ENCODE assay signal across 9 cellular contexts in genomic region chr22:35589071-35589735, GRCh38. TPM values are rescaled to one million over a fixed set of nuclear protein-coding genes. Genes with fewer than 3 reads are reported as not detected.
DNase-seq lines count a peak whose midpoint lies in the region; ATAC-seq, FAIRE-seq and TF ChIP-seq lines count a peak whose summit lies in the region.
"Had no signal": no experiment of that assay in that cellular context is flagged by ENCODE, and none has a peak within 500 bp of the region (broad histone marks: within the 10 kb centered on the region; RNA-seq: fewer than 3 reads in every experiment).

No MANE protein-coding gene starts in this region.

- FAIRE-seq in A549 (lab: Jason Lieb, UNC): no peak
- peak; percentile 96 for FAIRE-seq in keratinocyte (lab: Jason Lieb, UNC)

- no peak for TF ChIP-seq POLR2A in A549 (IDR thresholded peaks at IDR 0.05; ENCODE audit: low read length)
- no peak for TF ChIP-seq POLR2A in suprapubic skin (IDR thresholded peaks at IDR 0.05)

- H3K27ac ChIP-seq in A549 (peak overlapping the region; percentile 97 to 99), keratinocyte (ENCODE audit: control insufficient read depth, insufficient read depth, low read length) (peak overlapping the region; percentile 51), suprapubic skin (no peak overlapping the region)

- POLR2A ChIA-PET in A549 (lab: Yijun Ruan, JAX) (interaction anchor here (0.5 to 1.6 kb wide), 5 partner anchors 33 to 238 kb away, joined by 3 to 4 read pairs (median 4); no protein-coding TSS in a partner anchor), WTC11 (lab: Charles Lee) (no interaction called here)

- H3K9ac ChIP-seq in keratinocyte (ENCODE audit: control insufficient read depth, extremely low read depth, insufficient read depth, low read length): no peak overlapping the region

- DNase-seq in A549 (ENCODE audit: low read depth in 1 of 2, low spot score in 1 of 2) (peak; percentile 87 to 97), HT1080 (ENCODE audit: low read depth) (peak; percentile 90), WTC11 (ENCODE audit: low spot score) (no peak), keratinocyte (ENCODE audit: low read depth, low spot score) (peak; percentile 94), suprapubic skin (ENCODE audit: low spot score in 2 of 2) (no peak), ecto neural progenitor cell (ENCODE audit: low spot score) (no peak)
- DNase-seq: hypothalamus had no signal

- H3K36me3 ChIP-seq in keratinocyte (ENCODE audit: control insufficient read depth in 2 of 2, extremely low read depth in 1 of 2, insufficient read depth in 2 of 2, low read length in 2 of 2) (no peaks in the 10 kb centered on the region), suprapubic skin (no peaks in the 10 kb centered on the region)

- no peak for TF ChIP-seq CTCF in A549 (IDR thresholded peaks at IDR 0.05)
- no peak for TF ChIP-seq CTCF in WTC11 (IDR thresholded peaks at IDR 0.05)
- no peak for TF ChIP-seq CTCF in keratinocyte (optimal IDR thresholded peaks at IDR 0.05 in 1 of 3, IDR thresholded peaks at IDR 0.05 in 1 of 3, conservative IDR thresholded peaks at IDR 0.05 in 1 of 3; ENCODE audit: extremely low read depth in 1 of 3, insufficient read depth in 2 of 3, low read length in 3 of 3)
- no peak for TF ChIP-seq CTCF in suprapubic skin (IDR thresholded peaks at IDR 0.05)

- no peak overlapping the region for H3K4me3 ChIP-seq in A549
- H3K4me3 ChIP-seq in keratinocyte (ENCODE audit: control insufficient read depth in 2 of 3, extremely low read depth in 1 of 3, insufficient read depth in 2 of 3, low read depth in 1 of 3, low read length in 3 of 3): no peak overlapping the region
- no peak overlapping the region for H3K4me3 ChIP-seq in suprapubic skin

- H3K27me3 ChIP-seq in keratinocyte (ENCODE audit: control insufficient read depth, extremely low read depth, insufficient read depth, low read length) (no peaks in the 10 kb centered on the region), suprapubic skin (no peaks in the 10 kb centered on the region)

- dilution Hi-C loops in keratinocyte (cut with MboI; ENCODE audit: extremely low pct_ligation_motif_present, low sequenced_read_pairs): no loop called here

- H3K4me2 ChIP-seq in A549 (peak overlapping the region; percentile 78), keratinocyte (ENCODE audit: control insufficient read depth, extremely low read depth, insufficient read depth, low read depth, low read length) (peak overlapping the region; percentile 49)

- no peaks in the 10 kb centered on the region for H3K9me3 Mint-ChIP-seq in WTC11

- WGBS in A549 (ENCODE audit: missing lambda C conversion rate): 3% methylated on average over 8 of the region's 11 CpGs
- 78% methylated on average over 6 of the region's 11 CpGs for WGBS in suprapubic skin

- H3K9me3 ChIP-seq in A549 (peaks cover 4% of the 10 kb centered on the region; the same call in 1 of the 3 replicates), keratinocyte (ENCODE audit: control insufficient read depth, low read depth, low read length) (no peaks in the 10 kb centered on the region), suprapubic skin (no peaks in the 10 kb centered on the region)

- peak; percentile 82 to 92; a peak in 4 of 5 replicates for TF ChIP-seq EP300 in A549 (IDR thresholded peaks at IDR 0.05)
- TF ChIP-seq EP300 in suprapubic skin (IDR thresholded peaks at IDR 0.05): no peak

- H3K9me1 ChIP-seq in keratinocyte (ENCODE audit: control insufficient read depth, extremely low read depth, insufficient read depth, low read length): no peaks in the 10 kb centered on the region

- CTCF ChIA-PET in A549 (lab: Yijun Ruan, JAX): interaction anchor here (0.8 to 4.4 kb wide), 5 partner anchors 14 to 158 kb away, joined by 3 to 24 read pairs (median 4); no protein-coding TSS in a partner anchor
- CTCF ChIA-PET in WTC11 (lab: Charles Lee): no interaction called here

- H3K4me1 Mint-ChIP-seq in WTC11: peaks cover 14% of the 10 kb centered on the region

- no peaks in the 10 kb centered on the region for H4K20me1 ChIP-seq in keratinocyte (ENCODE audit: control insufficient read depth, extremely low read depth, insufficient read depth, low read length)

- ATAC-seq in A549 (peak; percentile 94 to 95), WTC11 (no peak), GM21529 (IDR thresholded peaks at IDR 0.05; ENCODE audit: unreplicated experiment) (no peak), GM21515 (IDR thresholded peaks at IDR 0.05; ENCODE audit: unreplicated experiment) (no peak)

- H2AFZ ChIP-seq in keratinocyte (ENCODE audit: control insufficient read depth, low read length): no peak overlapping the region

- peak; percentile 19 to 39; a peak in 3 of 5 replicates for TF ChIP-seq RAD21 in A549 (conservative IDR thresholded peaks at IDR 0.05 in 1 of 2, IDR thresholded peaks at IDR 0.05 in 1 of 2)

- H3K79me2 ChIP-seq in keratinocyte (ENCODE audit: control insufficient read depth, insufficient read depth, low read length): no peaks in the 10 kb centered on the region

- H3K4me1 ChIP-seq in A549: peaks cover 67% of the 10 kb centered on the region
- peaks cover 12% of the 10 kb centered on the region for H3K4me1 ChIP-seq in keratinocyte (ENCODE audit: control insufficient read depth, extremely low read depth, insufficient read depth, low read length)
- peaks cover 9% of the 10 kb centered on the region for H3K4me1 ChIP-seq in suprapubic skin

- no peaks in the 10 kb centered on the region for H3K36me3 Mint-ChIP-seq in WTC11

- H3K27ac Mint-ChIP-seq in WTC11: no peak overlapping the region

- H3K27me3 Mint-ChIP-seq in WTC11 (ENCODE audit: low read depth): no peaks in the 10 kb centered on the region

- H3K4me3 Mint-ChIP-seq in WTC11: no peak overlapping the region

TF ChIP-seq in WTC11, 78 proteins besides CTCF, POLR2A, EP300 and RAD21 (continues in another document):
- TF ChIP-seq ZNF423 (CRISPR knock-in tag; IDR thresholded peaks at IDR 0.05): no peak

RNA-seq across cellular contexts. Expression of gene MB, which starts 27.9 kb away (rescaled TPM):
- polyA plus RNA-seq in A549 (2011; rRNA removed): 9.5 and 12.1 TPM in 2 replicates
- 12.3 and 14.1 TPM in 2 replicates for polyA plus RNA-seq in A549 (2012; cell fraction: cytosol; rRNA removed)
- 7.0 and 10.8 TPM in 2 replicates for polyA plus RNA-seq in A549 (2012; cell fraction: nucleus; rRNA removed)
- 6.9 to 9.2 TPM (median 8.5 TPM) in 3 replicates for polyA plus RNA-seq in A549 (2017; fragmentation: RNase III; extraction: RNeasy Plus Mini Kit Qiagen cat#74134 plus additional on column Dnase treatment)
- 2.7 and 4.3 TPM in 2 replicates for polyA minus RNA-seq in A549 (2011; rRNA and poly(A)+ RNA removed)
- total RNA-seq in HT1080 (2014; rRNA removed; shearing (Covaris generic)): not detected in 2 replicates
- not detected in 2 replicates for polyA plus RNA-seq in HT1080 (2015; cell fraction: cytosol; rRNA removed)
- polyA plus RNA-seq in HT1080 (2015; cell fraction: nucleus; rRNA removed): not detected in 2 replicates
- 0.50 to 1.0 TPM (median 0.60 TPM) in 3 replicates for total RNA-seq in WTC11 (2021)
- not detected in 3 replicates for polyA plus RNA-seq in keratinocyte
- polyA plus RNA-seq in keratinocyte (2011; ENCODE audit: low read depth): not detected
- polyA plus RNA-seq in keratinocyte (2011; cell fraction: cytosol; rRNA removed): not detected in 2 replicates
- not detected in 2 replicates for polyA plus RNA-seq in keratinocyte (2011; cell fraction: nucleus; rRNA removed)
- not detected in 2 replicates for polyA plus RNA-seq in keratinocyte (2012; ENCODE audit: low replicate concordance)
- not detected in 3 replicates for polyA minus RNA-seq in keratinocyte
- polyA minus RNA-seq in keratinocyte (2011; cell fraction: cytosol; rRNA and poly(A)+ RNA removed): not detected
- not detected in 2 replicates for polyA minus RNA-seq in keratinocyte (2011; cell fraction: nucleus; rRNA and poly(A)+ RNA removed)
- 10 to 100 TPM in 1 of 4 donors, 1 to 10 TPM in 3; 4.3 to 17.8 (median 9.1) TPM for total RNA-seq in suprapubic skin

RNA-seq across cellular contexts. Expression of gene RASD2, which starts 48.6 kb away (rescaled TPM):
- polyA plus RNA-seq in A549 (2011; rRNA removed): 0.61 and 0.93 TPM in 2 replicates
- polyA plus RNA-seq in A549 (2012; cell fraction: cytosol; rRNA removed): 0.54 and 0.76 TPM in 2 replicates
- 0.86 and 1.2 TPM in 2 replicates for polyA plus RNA-seq in A549 (2012; cell fraction: nucleus; rRNA removed)
- polyA plus RNA-seq in A549 (2017; fragmentation: RNase III; extraction: RNeasy Plus Mini Kit Qiagen cat#74134 plus additional on column Dnase treatment): 1.2 to 1.4 TPM (median 1.3 TPM) in 3 replicates
- 1.1 and 1.4 TPM in 2 replicates for polyA minus RNA-seq in A549 (2011; rRNA and poly(A)+ RNA removed)
- not detected in 2 replicates for total RNA-seq in HT1080 (2014; rRNA removed; shearing (Covaris generic))
- polyA plus RNA-seq in HT1080 (2015; cell fraction: cytosol; rRNA removed): 0.03 and 0.12 TPM in 2 replicates
- polyA plus RNA-seq in HT1080 (2015; cell fraction: nucleus; rRNA removed): 0.07 TPM in 1 of 2 replicates, not detected in the other
- 2.5 to 3.1 TPM (median 3.0 TPM) in 3 replicates for total RNA-seq in WTC11 (2021)
- 0.01 to 0.03 TPM in 2 of 3 replicates, not detected in the other for polyA plus RNA-seq in keratinocyte
- not detected for polyA plus RNA-seq in keratinocyte (2011; ENCODE audit: low read depth)
- polyA plus RNA-seq in keratinocyte (2011; cell fraction: cytosol; rRNA removed): not detected in 2 replicates
- polyA plus RNA-seq in keratinocyte (2011; cell fraction: nucleus; rRNA removed): 0.05 TPM in 1 of 2 replicates, not detected in the other
- 0.21 TPM in 1 of 2 replicates, not detected in the other for polyA plus RNA-seq in keratinocyte (2012; ENCODE audit: low replicate concordance)
- 0.13 TPM in 1 of 3 replicates, not detected in the others for polyA minus RNA-seq in keratinocyte
- polyA minus RNA-seq in keratinocyte (2011; cell fraction: cytosol; rRNA and poly(A)+ RNA removed): not detected
- not detected in 2 replicates for polyA minus RNA-seq in keratinocyte (2011; cell fraction: nucleus; rRNA and poly(A)+ RNA removed)
- total RNA-seq in suprapubic skin: 1 to 10 TPM in 2 of 4 donors, under 1 TPM in 2; 0.89 to 1.7 (median 1.2) TPM

RNA-seq across cellular contexts. Expression of gene APOL6, which starts 59.0 kb away (rescaled TPM):
- polyA plus RNA-seq in A549 (2011; rRNA removed) (2.5 and 2.7 TPM in 2 replicates), A549 (2017; fragmentation: RNase III; extraction: RNeasy Plus Mini Kit Qiagen cat#74134 plus additional on column Dnase treatment) (1.3 to 1.9 TPM (median 1.8 TPM) in 3 replicates), keratinocyte (2.6 to 4.3 TPM (median 4.2 TPM) in 3 replicates)
- polyA plus RNA-seq in A549 (2012; cell fraction: cytosol; rRNA removed): 0.28 and 0.29 TPM in 2 replicates
- polyA plus RNA-seq in A549 (2012; cell fraction: nucleus; rRNA removed): 0.31 and 0.38 TPM in 2 replicates
- polyA minus RNA-seq in A549 (2011; rRNA and poly(A)+ RNA removed): 4.2 and 5.2 TPM in 2 replicates
- 4.3 and 4.6 TPM in 2 replicates for total RNA-seq in HT1080 (2014; rRNA removed; shearing (Covaris generic))
- polyA plus RNA-seq in HT1080 (2015; cell fraction: cytosol; rRNA removed): 2.7 and 3.6 TPM in 2 replicates
- 6.6 and 6.9 TPM in 2 replicates for polyA plus RNA-seq in HT1080 (2015; cell fraction: nucleus; rRNA removed)
- total RNA-seq in WTC11 (2021) (0.17 to 0.27 TPM (median 0.21 TPM) in 3 replicates), suprapubic skin (1 to 10 TPM; 3.1 to 8.3 (median 5.1) TPM)
- polyA plus RNA-seq in keratinocyte (2011; ENCODE audit: low read depth): 0.56 TPM
- polyA plus RNA-seq in keratinocyte (2011; cell fraction: cytosol; rRNA removed): 1.1 and 1.7 TPM in 2 replicates
- polyA plus RNA-seq in keratinocyte (2011; cell fraction: nucleus; rRNA removed): 3.6 and 4.7 TPM in 2 replicates
- 1.4 and 5.2 TPM in 2 replicates for polyA plus RNA-seq in keratinocyte (2012; ENCODE audit: low replicate concordance)
- polyA minus RNA-seq in keratinocyte: 3.7 to 9.2 TPM (median 6.7 TPM) in 3 replicates
- polyA minus RNA-seq in keratinocyte (2011; cell fraction: cytosol; rRNA and poly(A)+ RNA removed): 3.5 TPM
- polyA minus RNA-seq in keratinocyte (2011; cell fraction: nucleus; rRNA and poly(A)+ RNA removed): 7.2 and 11.6 TPM in 2 replicates

Comparison
In these comparisons a context has a peak if more than half of its experiments do, and no peak if none do; other contexts are left out.
1. ATAC-seq: peak in A549 (2 of 2); none in WTC11 (single experiment), GM21529 (single experiment) and GM21515 (single experiment).
2. DNase-seq: peak in A549 (2 of 2), HT1080 (single experiment) and keratinocyte (single experiment); none in WTC11 (single experiment), suprapubic skin (0 of 2) and ecto neural progenitor cell (single experiment).
3. Of the 8 proteins assayed by ChIP-seq in both WTC11 and A549: peak only in WTC11: none; only in A549: JUN and MAX; in both: none; in neither: 6.